13 cellular contexts compared by ENCODE assay signal in genomic region chr2:235614176-235614860, GRCh38.
A peak's percentile ranks its signal among the peaks of the same experiment; 100 is the strongest.
DNase-seq lines count a peak whose midpoint lies in the region; ATAC-seq and TF ChIP-seq lines count a peak whose summit lies in the region.
"Had no signal": no experiment of that assay in that cellular context is flagged by ENCODE, and none has a peak within 500 bp of the region (broad histone marks: within the 10 kb centered on the region; RNA-seq: fewer than 3 reads in every experiment).

No MANE protein-coding gene starts in this region.

- H3K4me1 ChIP-seq in right atrium auricular region (peaks cover 0 to 39% of the 10 kb centered on the region in 2 donors), ascending aorta (peaks cover 0 to 4% of the 10 kb centered on the region in 2 donors)

- TF ChIP-seq CTCF in right atrium auricular region (IDR thresholded peaks at IDR 0.05) = no peak
- no peak for TF ChIP-seq CTCF in ascending aorta (IDR thresholded peaks at IDR 0.05)

- DNase-seq in NCI-H2107 treated with DMSO at 0.1 percent for 48 hours (lab: John Stamatoyannopoulos, UW; ENCODE audit: unreplicated experiment) (peak; percentile 72), NCI-H2107 (lab: John Stamatoyannopoulos, UW) (no peak), SW480 (ENCODE audit: low spot score) (peak; percentile 80), right atrium auricular region (ENCODE audit: low spot score) (no peak), superior temporal gyrus (ENCODE audit: extremely low spot score) (peak; percentile 73), ascending aorta (ENCODE audit: low spot score in 2 of 2) (no peak)
- DNase-seq: activated CD4-positive, alpha-beta T cell treated with anti-CD3 and anti-CD28 coated beads, Interleukin-2, amount 50 U/mL, for 1 hour; foreskin melanocyte; KBM-7 had no signal

- no peaks in the 10 kb centered on the region for H3K27me3 ChIP-seq in right atrium auricular region
- no peaks in the 10 kb centered on the region for H3K27me3 ChIP-seq in ascending aorta
- H3K27me3 ChIP-seq: transverse colon had no signal

- H3K9me3 ChIP-seq in right atrium auricular region (no peaks in the 10 kb centered on the region), ascending aorta (no peaks in the 10 kb centered on the region)
- H3K9me3 ChIP-seq: transverse colon had no signal

- H3K27ac ChIP-seq in right atrium auricular region = peak overlapping the region; percentile 46
- H3K27ac ChIP-seq in ascending aorta = no peak overlapping the region
- H3K27ac ChIP-seq: 22Rv1 had no signal

- ATAC-seq in HG03439 (IDR thresholded peaks at IDR 0.05; ENCODE audit: unreplicated experiment) (no peak), esophagus mucosa (no peak)

- intact Hi-C loops in ascending aorta (cut with DNase I) = no loop called here

- H3K4me3 ChIP-seq in right atrium auricular region (no peak overlapping the region), ascending aorta (no peak overlapping the region)
- H3K4me3 ChIP-seq: transverse colon had no signal

- no peaks in the 10 kb centered on the region for H3K36me3 ChIP-seq in right atrium auricular region
- H3K36me3 ChIP-seq in ascending aorta = no peaks in the 10 kb centered on the region
- H3K36me3 ChIP-seq: transverse colon had no signal

Comparison
In these comparisons a context has a peak if more than half of its experiments do, and no peak if none do; other contexts are left out.
1. DNase-seq: peak in NCI-H2107 treated with DMSO at 0.1 percent for 48 hours (single experiment), SW480 (single experiment) and superior temporal gyrus (single experiment); none in NCI-H2107 (single experiment), right atrium auricular region (single experiment) and ascending aorta (0 of 2).
2. H3K27ac ChIP-seq: peak in right atrium auricular region (2 of 2); none in ascending aorta (0 of 2).